Comparison of ENCODE assay signal across 1 cellular context in the genomic region with DNA sequence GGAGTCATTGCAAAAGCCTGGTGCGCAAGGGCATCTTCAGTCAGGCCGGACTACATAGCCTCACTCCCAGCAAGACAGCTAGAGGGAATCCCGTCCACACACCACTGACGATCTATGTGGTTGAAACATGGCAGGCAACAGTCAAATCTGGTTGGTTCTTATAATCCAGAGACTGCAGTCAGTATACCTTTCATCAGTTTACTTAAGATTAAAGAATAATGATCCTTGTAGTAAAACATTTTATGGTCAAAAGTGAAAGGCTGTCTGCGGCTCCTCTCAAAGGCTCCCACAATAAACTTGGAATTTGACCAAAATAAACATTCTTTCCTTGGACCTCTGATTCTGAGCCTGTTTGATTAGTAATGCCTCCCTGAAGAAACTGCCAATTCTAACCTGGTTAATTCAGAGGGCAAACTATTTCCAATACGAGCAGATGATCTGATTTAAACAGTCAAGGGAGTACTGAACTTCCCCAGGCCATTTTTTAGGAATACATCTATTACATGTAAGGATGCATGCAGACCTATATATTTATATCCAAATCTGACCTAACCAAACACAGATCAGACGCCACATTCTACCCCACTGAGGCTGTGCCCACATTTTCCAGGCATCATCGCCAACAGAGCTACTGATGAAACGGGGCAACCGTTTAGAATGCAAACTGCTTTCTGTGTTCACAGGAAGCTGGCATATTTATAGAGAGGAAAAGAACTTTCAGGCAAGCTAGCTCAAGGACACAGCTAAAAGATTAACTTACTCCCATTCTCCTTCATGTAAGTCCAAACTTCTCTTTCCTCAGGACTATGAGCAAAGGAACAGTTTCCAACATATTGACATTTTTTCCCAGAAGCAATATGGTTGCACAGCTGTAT.
TF ChIP-seq lines count a peak whose summit lies in the region.

No MANE protein-coding gene starts in this region.

TF ChIP-seq in endothelial cell of umbilical vein, 7 proteins besides CTCF, POLR2A, EP300 and RAD21:
- TF ChIP-seq MYC (IDR thresholded peaks at IDR 0.05; ENCODE audit: low read depth, low read length) (no peak), POLR2AphosphoS5 (IDR thresholded peaks at IDR 0.05; ENCODE audit: insufficient read depth, low read depth, low read length) (no peak), GATA2 (IDR thresholded peaks at IDR 0.05; ENCODE audit: insufficient read depth, insufficient read length, low read depth, low read length) (no peak), JUN (IDR thresholded peaks at IDR 0.05; ENCODE audit: borderline replicate concordance, insufficient read depth, insufficient read length, low read depth) (no peak), FOS (IDR thresholded peaks at IDR 0.05; ENCODE audit: borderline replicate concordance, insufficient read depth, low read length) (no peak), EZH2 (IDR thresholded peaks at IDR 0.05; ENCODE audit: borderline replicate concordance, low read depth, low read length, severe bottlenecking) (no peak)
- TF ChIP-seq, protein P1, sequence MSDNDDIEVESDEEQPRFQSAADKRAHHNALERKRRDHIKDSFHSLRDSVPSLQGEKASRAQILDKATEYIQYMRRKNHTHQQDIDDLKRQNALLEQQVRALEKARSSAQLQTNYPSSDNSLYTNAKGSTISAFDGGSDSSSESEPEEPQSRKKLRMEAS (IDR thresholded peaks at IDR 0.05; ENCODE audit: insufficient read depth, insufficient read length), result no peak
TF ChIP-seq in endothelial cell of umbilical vein: peak in this region for 0.
